In the genomic region with DNA sequence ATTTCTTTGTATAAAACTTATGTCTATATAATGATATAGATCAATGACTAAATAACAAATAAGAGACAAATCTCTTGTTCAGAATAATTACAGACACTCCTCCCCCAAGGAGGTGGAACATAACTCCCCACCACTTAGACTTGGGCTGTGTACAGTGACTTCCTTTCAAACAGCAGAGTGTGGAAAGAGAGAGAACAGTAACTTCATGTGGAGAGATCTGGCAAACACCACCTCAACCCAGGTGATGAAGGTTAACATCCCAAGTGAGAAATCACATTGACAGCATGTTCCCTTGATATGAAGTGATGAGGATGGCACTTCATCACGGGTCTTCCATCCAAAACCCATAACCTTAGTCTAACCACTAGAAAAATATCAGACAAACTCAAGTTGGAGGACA, we compare ENCODE assay signal across 17 cellular contexts.
"Had no signal": no experiment of that assay in that cellular context is flagged by ENCODE, and none has a peak within 500 bp of the region (broad histone marks: within the 10 kb centered on the region; RNA-seq: fewer than 3 reads in every experiment).

No MANE protein-coding gene starts in this region.

- H3K9me3 ChIP-seq: SJCRH30 had no signal

- H3K4me3 ChIP-seq: MG63, SJCRH30 had no signal

- H3K27me3 ChIP-seq: MG63, SJCRH30 had no signal

- H3K27ac ChIP-seq: SJCRH30 had no signal

- DNase-seq: Karpas-422, KBM-7, MG63, NCI-H1092 treated with DMSO at 0.1 percent for 48 hours, NCI-H1436, NCI-H187, NCI-H2029, NCI-H2081 treated with DMSO at 0.1 percent for 48 hours, NCI-H2171, NCI-H345, NCI-H524, NCI-H526 treated with DMSO at 0.1 percent for 48 hours, NCI-H748 treated with DMSO at 0.1 percent for 48 hours, RPMI8226, SHP77 treated with DMSO at 0.1 percent for 48 hours, SJCRH30 had no signal

- H3K36me3 ChIP-seq: SJCRH30 had no signal

- ATAC-seq: SK-N-SH treated with all-trans-retinoic acid at 6 μM for 48 hours had no signal
